In the genomic region with DNA sequence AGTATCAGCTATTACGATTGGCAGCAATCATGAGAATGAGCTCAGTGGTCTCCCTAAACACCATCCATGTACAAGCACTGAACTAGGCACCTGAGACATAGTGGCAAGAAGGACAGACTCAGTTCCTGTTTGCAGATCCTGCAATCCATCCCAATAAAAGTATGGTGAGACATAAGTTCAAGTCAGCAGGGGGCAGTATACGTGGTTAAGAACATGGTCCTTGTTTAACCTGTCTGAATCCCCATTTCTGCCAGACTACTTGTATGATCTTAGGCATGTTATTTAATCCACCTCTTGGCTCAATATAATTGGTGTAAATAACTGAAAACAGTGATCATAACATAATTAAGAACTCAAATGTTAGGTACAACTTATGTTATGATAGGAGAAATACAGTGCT, we compare ENCODE assay signal across 1 cellular context.
TF ChIP-seq lines count a peak whose summit lies in the region.

No MANE protein-coding gene starts in this region.

TF ChIP-seq in SK-N-SH treated with all-trans-retinoic acid at 6 μM for 48 hours, 23 proteins besides CTCF, POLR2A, EP300 and RAD21 (continued from another document):
- TF ChIP-seq, protein P1, sequence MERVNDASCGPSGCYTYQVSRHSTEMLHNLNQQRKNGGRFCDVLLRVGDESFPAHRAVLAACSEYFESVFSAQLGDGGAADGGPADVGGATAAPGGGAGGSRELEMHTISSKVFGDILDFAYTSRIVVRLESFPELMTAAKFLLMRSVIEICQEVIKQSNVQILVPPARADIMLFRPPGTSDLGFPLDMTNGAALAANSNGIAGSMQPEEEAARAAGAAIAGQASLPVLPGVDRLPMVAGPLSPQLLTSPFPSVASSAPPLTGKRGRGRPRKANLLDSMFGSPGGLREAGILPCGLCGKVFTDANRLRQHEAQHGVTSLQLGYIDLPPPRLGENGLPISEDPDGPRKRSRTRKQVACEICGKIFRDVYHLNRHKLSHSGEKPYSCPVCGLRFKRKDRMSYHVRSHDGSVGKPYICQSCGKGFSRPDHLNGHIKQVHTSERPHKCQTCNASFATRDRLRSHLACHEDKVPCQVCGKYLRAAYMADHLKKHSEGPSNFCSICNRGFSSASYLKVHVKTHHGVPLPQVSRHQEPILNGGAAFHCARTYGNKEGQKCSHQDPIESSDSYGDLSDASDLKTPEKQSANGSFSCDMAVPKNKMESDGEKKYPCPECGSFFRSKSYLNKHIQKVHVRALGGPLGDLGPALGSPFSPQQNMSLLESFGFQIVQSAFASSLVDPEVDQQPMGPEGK (CRISPR knock-in tag; IDR thresholded peaks at IDR 0.05; ENCODE audit: borderline replicate concordance) = no peak
- TF ChIP-seq, protein P2, sequence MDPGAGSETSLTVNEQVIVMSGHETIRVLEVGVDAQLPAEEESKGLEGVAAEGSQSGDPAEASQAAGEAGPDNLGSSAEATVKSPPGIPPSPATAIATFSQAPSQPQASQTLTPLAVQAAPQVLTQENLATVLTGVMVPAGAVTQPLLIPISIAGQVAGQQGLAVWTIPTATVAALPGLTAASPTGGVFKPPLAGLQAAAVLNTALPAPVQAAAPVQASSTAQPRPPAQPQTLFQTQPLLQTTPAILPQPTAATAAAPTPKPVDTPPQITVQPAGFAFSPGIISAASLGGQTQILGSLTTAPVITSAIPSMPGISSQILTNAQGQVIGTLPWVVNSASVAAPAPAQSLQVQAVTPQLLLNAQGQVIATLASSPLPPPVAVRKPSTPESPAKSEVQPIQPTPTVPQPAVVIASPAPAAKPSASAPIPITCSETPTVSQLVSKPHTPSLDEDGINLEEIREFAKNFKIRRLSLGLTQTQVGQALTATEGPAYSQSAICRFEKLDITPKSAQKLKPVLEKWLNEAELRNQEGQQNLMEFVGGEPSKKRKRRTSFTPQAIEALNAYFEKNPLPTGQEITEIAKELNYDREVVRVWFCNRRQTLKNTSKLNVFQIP (CRISPR knock-in tag; IDR thresholded peaks at IDR 0.05; ENCODE audit: borderline replicate concordance, low read depth) = no peak
TF ChIP-seq in SK-N-SH treated with all-trans-retinoic acid at 6 μM for 48 hours: peak in this region for 0.
